ENCODE assay signal across 19 cellular contexts in the genomic region with DNA sequence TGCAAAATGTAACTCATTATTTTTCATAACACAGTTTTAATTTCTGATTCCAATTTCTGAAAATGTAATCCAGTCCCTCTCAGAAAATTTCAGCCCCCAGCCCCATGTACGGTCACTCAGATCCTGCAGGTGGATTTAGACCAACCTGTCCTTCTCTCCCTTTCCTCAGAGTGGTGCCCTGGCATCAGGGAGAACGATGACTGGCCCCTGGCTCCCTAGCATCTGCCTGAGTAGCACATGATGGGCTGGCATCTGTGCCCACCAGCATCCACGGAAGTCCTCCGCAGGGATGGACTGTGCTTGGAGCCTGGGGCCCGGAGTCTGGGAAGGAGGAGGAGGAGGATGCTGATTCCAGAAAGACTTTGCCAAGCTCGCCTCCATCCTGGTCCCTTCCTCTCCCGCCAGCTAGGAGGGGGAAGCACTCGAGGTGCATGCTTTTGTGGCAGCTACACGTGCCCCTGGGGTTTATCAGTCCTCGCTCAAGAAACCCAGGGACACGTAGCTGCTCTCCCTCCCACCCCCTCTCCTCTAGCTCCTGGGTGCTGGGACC. TPM values are rescaled to one million over a fixed set of nuclear protein-coding genes. Genes with fewer than 3 reads are reported as not detected.
DNase-seq lines count a peak whose midpoint lies in the region; ATAC-seq and TF ChIP-seq lines count a peak whose summit lies in the region.
"Had no signal": no experiment of that assay in that cellular context is flagged by ENCODE, and none has a peak within 500 bp of the region (broad histone marks: within the 10 kb centered on the region; RNA-seq: fewer than 3 reads in every experiment).

No MANE protein-coding gene starts in this region.

- H3K9me3 ChIP-seq in HEK293 (ENCODE audit: control insufficient read depth, insufficient read depth, low read depth, low read length) = no peaks in the 10 kb centered on the region
- no peaks in the 10 kb centered on the region for H3K9me3 ChIP-seq in RWPE2 (ENCODE audit: severe bottlenecking)
- H3K9me3 ChIP-seq in neural progenitor cell (ENCODE audit: low read depth) = no peaks in the 10 kb centered on the region
- H3K9me3 ChIP-seq: mucosa of descending colon, ovary had no signal

- H3K27ac ChIP-seq in HEK293 (ENCODE audit: extremely low read depth, low read depth, low read length) (no peak overlapping the region), RWPE2 (ENCODE audit: poor library complexity, severe bottlenecking) (no peak overlapping the region), neural progenitor cell (no peak overlapping the region)
- H3K27ac ChIP-seq: ovary had no signal

- no peak overlapping the region for H3K9ac ChIP-seq in neural progenitor cell

- no peak overlapping the region for H3K4me3 Mint-ChIP-seq in neural progenitor cell
- no peak overlapping the region for H3K4me3 Mint-ChIP-seq in HFFc6
- H3K4me3 Mint-ChIP-seq: activated CD8-positive, alpha-beta T cell treated with anti-CD3 and anti-CD28 coated beads for 36 hours; activated T-helper 17 cell treated with anti-CD3 and anti-CD28 coated beads, Interleukin-2, amount 50 U/mL, for 72 hours had no signal

- H2AFZ ChIP-seq in neural progenitor cell (replicated peaks) = peak overlapping the region; percentile 6

- no peaks in the 10 kb centered on the region for H3K27me3 ChIP-seq in RWPE2 (ENCODE audit: insufficient read depth, poor library complexity, severe bottlenecking)
- no peaks in the 10 kb centered on the region for H3K27me3 ChIP-seq in neural progenitor cell
- H3K27me3 ChIP-seq: ovary had no signal

- TF ChIP-seq CTCF in HEK293 (tag by site-specific recombination; IDR thresholded peaks at IDR 0.05) = no peak
- TF ChIP-seq CTCF in RWPE2 (IDR thresholded peaks at IDR 0.05; ENCODE audit: poor library complexity, severe bottlenecking) = peak; percentile 40
- TF ChIP-seq CTCF in neural progenitor cell (IDR thresholded peaks at IDR 0.05) = peak; percentile 26
- no peak for TF ChIP-seq CTCF in HFFc6 (IDR thresholded peaks at IDR 0.05)

- H3K27ac Mint-ChIP-seq in neural progenitor cell (no peak overlapping the region), HFFc6 (no peak overlapping the region)
- H3K27ac Mint-ChIP-seq: activated CD8-positive, alpha-beta T cell treated with anti-CD3 and anti-CD28 coated beads for 36 hours had no signal

- CTCF ChIA-PET in HEK293 (lab: Yijun Ruan, JAX) = interaction anchor here (0.7 to 3.0 kb wide), 4 partner anchors 326 to 1216 kb away, joined by 3 to 14 read pairs (median 4); no protein-coding TSS in a partner anchor

- H3K4me1 Mint-ChIP-seq in neural progenitor cell (peaks cover 14% of the 10 kb centered on the region), HFFc6 (ENCODE audit: low read depth) (no peaks in the 10 kb centered on the region; the same call in 1 of the 2 replicates)
- H3K4me1 Mint-ChIP-seq: activated T-helper 17 cell treated with anti-CD3 and anti-CD28 coated beads, Interleukin-2, amount 50 U/mL, for 72 hours had no signal

- H3K4me2 ChIP-seq in neural progenitor cell = no peak overlapping the region
- H3K4me2 ChIP-seq: smooth muscle cell had no signal

- H3K4me3 ChIP-seq in HEK293 (ENCODE audit: low read depth, low read length) = no peak overlapping the region
- no peak overlapping the region for H3K4me3 ChIP-seq in RWPE2 (ENCODE audit: severe bottlenecking)
- no peak overlapping the region for H3K4me3 ChIP-seq in neural progenitor cell
- H3K4me3 ChIP-seq: mucosa of descending colon, ovary, smooth muscle cell had no signal

- H3K36me3 Mint-ChIP-seq in neural progenitor cell (no peaks in the 10 kb centered on the region), HFFc6 (ENCODE audit: low read depth) (no peaks in the 10 kb centered on the region)

- ATAC-seq in RWPE2 (ENCODE audit: low read depth) = peak; percentile 37; the same call in 1 of the 3 replicates
- ATAC-seq: activated CD8-positive, alpha-beta T cell treated with anti-CD3 and anti-CD28 coated beads for 36 hours; activated T-helper 17 cell treated with anti-CD3 and anti-CD28 coated beads, Interleukin-2, amount 50 U/mL, for 72 hours; mucosa of descending colon had no signal

- POLR2A ChIA-PET in HEK293 (lab: Yijun Ruan, JAX) = no interaction called here

- H3K79me2 ChIP-seq in neural progenitor cell (ENCODE audit: low read depth) = no peaks in the 10 kb centered on the region

- no peaks in the 10 kb centered on the region for H3K4me1 ChIP-seq in HEK293 (ENCODE audit: control insufficient read depth, insufficient read depth, low read length)
- no peaks in the 10 kb centered on the region for H3K4me1 ChIP-seq in RWPE2 (ENCODE audit: insufficient read depth, poor library complexity, severe bottlenecking)
- no peaks in the 10 kb centered on the region for H3K4me1 ChIP-seq in neural progenitor cell

- peaks cover 9% of the 10 kb centered on the region for H3K27me3 Mint-ChIP-seq in neural progenitor cell (ENCODE audit: insufficient read depth, low read depth)
- H3K27me3 Mint-ChIP-seq in HFFc6 (ENCODE audit: insufficient read depth) = peaks cover 7% of the 10 kb centered on the region
- H3K27me3 Mint-ChIP-seq: activated T-helper 17 cell treated with anti-CD3 and anti-CD28 coated beads, Interleukin-2, amount 50 U/mL, for 72 hours had no signal

- H3K9me3 Mint-ChIP-seq in neural progenitor cell = peaks cover 7% of the 10 kb centered on the region
- no peaks in the 10 kb centered on the region for H3K9me3 Mint-ChIP-seq in HFFc6
- H3K9me3 Mint-ChIP-seq: activated CD8-positive, alpha-beta T cell treated with anti-CD3 and anti-CD28 coated beads for 36 hours; activated T-helper 17 cell treated with anti-CD3 and anti-CD28 coated beads, Interleukin-2, amount 50 U/mL, for 72 hours had no signal

- H4K20me1 ChIP-seq in neural progenitor cell (ENCODE audit: low read depth) = no peaks in the 10 kb centered on the region

- DNase-seq in SHP77 (lab: John Stamatoyannopoulos, UW) (peak; percentile 25 to 31), SHP77 treated with DMSO at 0.1 percent for 48 hours (lab: John Stamatoyannopoulos, UW) (no peak), RWPE2 (ENCODE audit: low spot score) (no peak), neural progenitor cell (ENCODE audit: low spot score) (no peak), NCI-H2029 (lab: John Stamatoyannopoulos, UW) (no peak), HFFc6 (no peak)
- DNase-seq in activated CD4-positive, alpha-beta T cell treated with anti-CD3 and anti-CD28 coated beads, Interleukin-2, amount 50 U/mL, for 1 hour = no peak
- DNase-seq: activated CD8-positive, alpha-beta T cell treated with anti-CD3 and anti-CD28 coated beads for 36 hours; amygdala; DMS79; erythroblast; islet precursor cell; mucosa of descending colon; NCI-H1092 treated with DMSO at 0.1 percent for 48 hours; NCI-H345; ovary had no signal

- no peaks in the 10 kb centered on the region for H3K36me3 ChIP-seq in HEK293 (ENCODE audit: control insufficient read depth in 2 of 2, insufficient read depth in 1 of 2, low read length in 2 of 2)
- no peaks in the 10 kb centered on the region for H3K36me3 ChIP-seq in RWPE2 (ENCODE audit: low read depth)
- H3K36me3 ChIP-seq in neural progenitor cell = no peaks in the 10 kb centered on the region
- H3K36me3 ChIP-seq: ovary had no signal

- peaks cover 8% of the 10 kb centered on the region for H3F3A ChIP-seq in neural progenitor cell (ENCODE audit: low read depth)

TF ChIP-seq in HEK293, 187 proteins besides CTCF, POLR2A, EP300 and RAD21:
- TF ChIP-seq ZNF654 (tag by site-specific recombination; IDR thresholded peaks at IDR 0.05; ENCODE audit: low read depth) = peak; percentile 17; the same call in 1 of the 2 replicates
- no peak for TF ChIP-seq ZEB2 (tag by site-specific recombination; IDR thresholded peaks at IDR 0.05)

RNA-seq across cellular contexts. Expression of gene RUFY1, which starts 54.4 kb away (rescaled TPM):
- 45.0 and 45.8 TPM in 2 replicates for total RNA-seq in neural progenitor cell (ENCODE audit: low replicate concordance)
- total RNA-seq in HFFc6 (2021; fragmentation: NEBNext Ultra II Directional; extraction: Animal tissue kit (Norgen Biotek cat#: 25700)) = 10 to 100 TPM; 34.3 to 37.2 (median 36.0) TPM

Comparison
In these comparisons a context has a peak if more than half of its experiments do, and no peak if none do; other contexts are left out.
1. DNase-seq: peak in SHP77 (2 of 2); none in SHP77 treated with DMSO at 0.1 percent for 48 hours (single experiment), RWPE2 (single experiment), neural progenitor cell (single experiment), activated CD4-positive, alpha-beta T cell treated with anti-CD3 and anti-CD28 coated beads, Interleukin-2, amount 50 U/mL, for 1 hour (single experiment), NCI-H2029 (single experiment) and HFFc6 (single experiment).
2. CTCF ChIP-seq: peak in RWPE2 (single experiment) and neural progenitor cell (single experiment); none in HEK293 (single experiment) and HFFc6 (single experiment).